In genomic region chr11:487571-488021, GRCh38 we compare ENCODE assay signal across 31 cellular contexts. TPM values are rescaled to one million over a fixed set of nuclear protein-coding genes. Genes with fewer than 3 reads are reported as not detected.
"Had no signal": no experiment of that assay in that cellular context is flagged by ENCODE, and none has a peak within 500 bp of the region (broad histone marks: within the 10 kb centered on the region; RNA-seq: fewer than 3 reads in every experiment).

No MANE protein-coding gene starts in this region.

- H3K4me3 ChIP-seq: esophagus squamous epithelium, gastroesophageal sphincter had no signal

- H3K27ac ChIP-seq: brain microvascular endothelial cell, epithelial cell of prostate, esophagus squamous epithelium, gastroesophageal sphincter, WERI-Rb-1 had no signal

- H3K27me3 ChIP-seq: brain microvascular endothelial cell, esophagus squamous epithelium, gastroesophageal sphincter had no signal

- H3K9me3 ChIP-seq: esophagus squamous epithelium, gastroesophageal sphincter had no signal

- DNase-seq: activated B cell treated with CpG ODN at 0.5 μM for 24 hours; activated CD4-positive, alpha-beta T cell treated with anti-CD3 and anti-CD28 coated beads for 48 hours; activated CD4-positive, alpha-beta T cell treated with anti-CD3 and anti-CD28 coated beads, Interleukin-2, amount 50 U/mL, for 1 hour; activated CD4-positive, alpha-beta T cell treated with anti-CD3 and anti-CD28 coated beads, Interleukin-2, amount 50 U/mL, for 48 hours; activated CD8-positive, alpha-beta memory T cell treated with anti-CD3 and anti-CD28 coated beads for 24 hours; activated CD8-positive, alpha-beta T cell treated with anti-CD3 and anti-CD28 coated beads for 36 hours; activated effector memory CD4-positive, alpha-beta T cell treated with Interleukin-2 at 50 U/mL for 16 hours; activated gamma-delta T cell treated with Interleukin-2 at 50 U/mL for 16 hours; activated naive CD4-positive, alpha-beta T cell treated with anti-CD3 and anti-CD28 coated beads, Interleukin-2, amount 50 U/mL, for 16 hours; activated naive CD4-positive, alpha-beta T cell treated with Interleukin-2 at 50 U/mL for 16 hours; activated T-cell treated with anti-CD3 and anti-CD28 coated beads, Interleukin-2, amount 50 U/mL, for 4 hours; amniotic stem cell; anterior cingulate cortex; brain microvascular endothelial cell; cortex of kidney; dermis blood vessel endothelial cell; effector CD4-positive, alpha-beta T cell; esophagus squamous epithelium; foreskin melanocyte; T-helper 1 cell; T-helper 17 cell; T1000; WERI-Rb-1 had no signal

- ATAC-seq: activated CD4-positive, CD25-positive, alpha-beta regulatory T cell treated with anti-CD3 and anti-CD28 coated beads, Interleukin-2, amount 50 U/mL, for 24 hours; activated CD8-positive, alpha-beta T cell treated with anti-CD3 and anti-CD28 coated beads for 36 hours; activated T-cell treated with anti-CD3 and anti-CD28 coated beads, Interleukin-2, amount 50 U/mL, for 4 hours; activated T-helper 17 cell treated with anti-CD3 and anti-CD28 coated beads, Interleukin-2, amount 50 U/mL, for 72 hours; gastroesophageal sphincter; T-helper 17 cell had no signal

- H3K4me1 ChIP-seq: gastroesophageal sphincter had no signal

RNA-seq across cellular contexts. Expression of gene ANO9, which starts 45.8 kb away (rescaled TPM):
- total RNA-seq: chondrocyte, endothelial cell of umbilical vein, fibroblast of lung, fibroblast of villous mesenchyme had no signal
